13 cellular contexts compared by ENCODE assay signal in genomic region chr14:53652068-53652467, GRCh38.
DNase-seq lines count a peak whose midpoint lies in the region; TF ChIP-seq lines count a peak whose summit lies in the region.
"Had no signal": no experiment of that assay in that cellular context is flagged by ENCODE, and none has a peak within 500 bp of the region (broad histone marks: within the 10 kb centered on the region; RNA-seq: fewer than 3 reads in every experiment).

No MANE protein-coding gene starts in this region.

- BruUV-seq in mammary epithelial cell (replicated peaks; lab: Mats Ljungman, UMichigan): no TSS peak

- 7% methylated on average over 1 of the region's 1 CpG for WGBS in mammary epithelial cell (ENCODE audit: low coverage, missing lambda C conversion rate)

- TF ChIP-seq CTCF in HEK293 (tag by site-specific recombination; IDR thresholded peaks at IDR 0.05) (no peak), mammary epithelial cell (conservative IDR thresholded peaks at IDR 0.05 in 1 of 2, IDR thresholded peaks at IDR 0.05 in 1 of 2; ENCODE audit: extremely low read depth in 1 of 2, insufficient read depth in 1 of 2, low read depth in 1 of 2, low read length in 2 of 2) (no peak), ascending aorta (IDR thresholded peaks at IDR 0.05) (no peak)

- peak overlapping the region; percentile 5 for H3K4me2 ChIP-seq in mammary epithelial cell (ENCODE audit: insufficient read depth, low read depth, low read length)

- H3K9me3 Mint-ChIP-seq in CD4-positive, alpha-beta memory T cell: peaks cover 0 to 8% (median 2%) of the 10 kb centered on the region in 8 donors

- H4K20me1 ChIP-seq in mammary epithelial cell (ENCODE audit: insufficient read depth, low read length): no peaks in the 10 kb centered on the region

- peak overlapping the region; percentile 50 for H2AFZ ChIP-seq in mammary epithelial cell (ENCODE audit: low read depth, low read length)

- H3K27me3 Mint-ChIP-seq in CD4-positive, alpha-beta memory T cell: peaks cover 0 to 2% of the 10 kb centered on the region in 2 donors

- no peaks in the 10 kb centered on the region for H3K4me1 Mint-ChIP-seq in CD4-positive, alpha-beta memory T cell

- dilution Hi-C loops in mammary epithelial cell (cut with HindIII; ENCODE audit: low sequenced_read_pairs): no loop called here

- POLR2A ChIA-PET in HEK293 (lab: Yijun Ruan, JAX): no interaction called here
- POLR2A ChIA-PET in CD4-positive, alpha-beta memory T cell (lab: Charles Lee; ENCODE audit: partially characterized antibody): no interaction called here

- H3K4me1 ChIP-seq in HEK293 (ENCODE audit: control insufficient read depth, insufficient read depth, low read length) (peaks cover 7% of the 10 kb centered on the region), mammary epithelial cell (ENCODE audit: insufficient read depth, low read length) (peaks cover 4% of the 10 kb centered on the region), ascending aorta (no peaks in the 10 kb centered on the region)
- H3K4me1 ChIP-seq in CD4-positive, alpha-beta memory T cell (ENCODE audit: insufficient read depth, low read length): no peaks in the 10 kb centered on the region
- H3K4me1 ChIP-seq: Caco-2, HAP-1 had no signal

- H3K9me3 ChIP-seq in HEK293 (ENCODE audit: control insufficient read depth, insufficient read depth, low read depth, low read length): no peaks in the 10 kb centered on the region
- H3K9me3 ChIP-seq in mammary epithelial cell (replicated peaks; ENCODE audit: insufficient read depth, low read length): no peaks in the 10 kb centered on the region
- no peaks in the 10 kb centered on the region for H3K9me3 ChIP-seq in CD4-positive, alpha-beta memory T cell (ENCODE audit: control insufficient read depth in 1 of 2, low read length in 2 of 2)
- no peaks in the 10 kb centered on the region for H3K9me3 ChIP-seq in ascending aorta
- H3K9me3 ChIP-seq: Caco-2, HAP-1 had no signal

- H3K4me3 ChIP-seq in HEK293 (ENCODE audit: low read depth, low read length) (no peak overlapping the region), mammary epithelial cell (replicated peaks in 1 of 3; ENCODE audit: insufficient read depth in 1 of 3, low read depth in 2 of 3, low read length in 3 of 3) (no peak overlapping the region), ascending aorta (no peak overlapping the region)
- no peak overlapping the region for H3K4me3 ChIP-seq in CD4-positive, alpha-beta memory T cell (ENCODE audit: low read length in 2 of 2)
- H3K4me3 ChIP-seq: HAP-1 had no signal

- CTCF ChIA-PET in HEK293 (lab: Yijun Ruan, JAX) (no interaction called here), mammary epithelial cell (lab: Charles Lee; ENCODE audit: low non-redundant PET) (no interaction called here)
- CTCF ChIA-PET in CD4-positive, alpha-beta memory T cell (lab: Charles Lee; ENCODE audit: partially characterized antibody): no interaction called here

- H3K79me2 ChIP-seq in mammary epithelial cell (ENCODE audit: insufficient read depth, low read length): no peaks in the 10 kb centered on the region

- H3K36me3 ChIP-seq in HEK293 (ENCODE audit: control insufficient read depth in 2 of 2, insufficient read depth in 1 of 2, low read length in 2 of 2): no peaks in the 10 kb centered on the region
- no peaks in the 10 kb centered on the region for H3K36me3 ChIP-seq in mammary epithelial cell (ENCODE audit: insufficient read depth, low read length)
- H3K36me3 ChIP-seq in CD4-positive, alpha-beta memory T cell (ENCODE audit: insufficient read depth, low read length): no peaks in the 10 kb centered on the region
- no peaks in the 10 kb centered on the region for H3K36me3 ChIP-seq in ascending aorta
- H3K36me3 ChIP-seq: HAP-1 had no signal

- H3K4me3 Mint-ChIP-seq in CD4-positive, alpha-beta memory T cell: no peak overlapping the region
- H3K4me3 Mint-ChIP-seq: CD8-positive, alpha-beta T cell had no signal

- H3K27me3 ChIP-seq in mammary epithelial cell (ENCODE audit: insufficient read depth, low read length) (peaks cover 2% of the 10 kb centered on the region), ascending aorta (no peaks in the 10 kb centered on the region)
- H3K27me3 ChIP-seq in CD4-positive, alpha-beta memory T cell (ENCODE audit: insufficient read depth, low read length): no peaks in the 10 kb centered on the region

- no peak overlapping the region for H3K9ac ChIP-seq in mammary epithelial cell (ENCODE audit: insufficient read depth, low read length)

- H3K27ac Mint-ChIP-seq in CD4-positive, alpha-beta memory T cell: no peak overlapping the region
- H3K27ac Mint-ChIP-seq: CD8-positive, alpha-beta T cell had no signal

- intact Hi-C loops in mammary epithelial cell (cut with micrococcal nuclease): no loop called here
- intact Hi-C loops in CD4-positive, alpha-beta memory T cell (cut with micrococcal nuclease): no loop called here
- intact Hi-C loops in ascending aorta (cut with DNase I): no loop called here

- peak; percentile 39 for DNase-seq in mammary epithelial cell
- peak; percentile 26 for DNase-seq in epithelial cell of prostate (ENCODE audit: low read depth, low spot score)
- DNase-seq in RKO (ENCODE audit: low spot score): no peak
- DNase-seq in CD4-positive, alpha-beta memory T cell: no peak
- DNase-seq in ascending aorta (ENCODE audit: low spot score in 2 of 2): no peak
- DNase-seq: C1 segment of cervical spinal cord; Caco-2; CD8-positive, alpha-beta T cell; DMS153; DND-41; GOT3 had no signal

- in situ Hi-C loops in mammary epithelial cell (cut with MboI; ENCODE audit: low sequenced_read_pairs in 2 of 2): no loop called here

- no peak overlapping the region for H3K27ac ChIP-seq in HEK293 (ENCODE audit: extremely low read depth, low read depth, low read length)
- no peak overlapping the region for H3K27ac ChIP-seq in mammary epithelial cell (ENCODE audit: insufficient read depth, low read depth, low read length)
- no peak overlapping the region for H3K27ac ChIP-seq in epithelial cell of prostate
- no peak overlapping the region for H3K27ac ChIP-seq in CD4-positive, alpha-beta memory T cell (ENCODE audit: low read depth, low read length)
- no peak overlapping the region for H3K27ac ChIP-seq in ascending aorta

- H3K36me3 Mint-ChIP-seq in CD4-positive, alpha-beta memory T cell: no peaks in the 10 kb centered on the region
- H3K36me3 Mint-ChIP-seq: CD8-positive, alpha-beta T cell had no signal

TF ChIP-seq in HEK293, 187 proteins besides CTCF, POLR2A, EP300 and RAD21:
- TF ChIP-seq ZNF785 (tag by site-specific recombination; IDR thresholded peaks at IDR 0.05) (no peak), ZSCAN4 (tag by site-specific recombination; IDR thresholded peaks at IDR 0.05) (no peak), ZNF48 (tag by site-specific recombination; IDR thresholded peaks at IDR 0.05) (no peak), ZNF112 (tag by site-specific recombination; IDR thresholded peaks at IDR 0.05) (no peak), ZNF175 (tag by site-specific recombination; IDR thresholded peaks at IDR 0.05) (no peak), PRDM10 (tag by site-specific recombination; IDR thresholded peaks at IDR 0.05) (no peak), SCRT2 (tag by site-specific recombination; IDR thresholded peaks at IDR 0.05) (0 out of 2 replicates have a peak, but pooled peaks have one; percentile 25)

Comparison
In these comparisons a context has a peak if more than half of its experiments do, and no peak if none do; other contexts are left out.
1. DNase-seq: peak in mammary epithelial cell (single experiment) and epithelial cell of prostate (single experiment); none in RKO (single experiment), CD4-positive, alpha-beta memory T cell (0 of 5) and ascending aorta (0 of 2).